ENCODE assay signal across 1 cellular context in genomic region chr22:18001040-18001893, GRCh38.
TF ChIP-seq lines count a peak whose summit lies in the region.

No MANE protein-coding gene starts in this region.

TF ChIP-seq in K562, 482 proteins besides CTCF, POLR2A, EP300 and RAD21 (continued from another document and continues in another):
- TF ChIP-seq ELK3 (CRISPR knock-in tag; IDR thresholded peaks at IDR 0.05) (no peak), HOXB6 (CRISPR knock-in tag; IDR thresholded peaks at IDR 0.05; ENCODE audit: borderline replicate concordance) (no peak), ETV1 (tag; conservative IDR thresholded peaks at IDR 0.05; ENCODE audit: low read depth) (no peak), E2F3 (CRISPR knock-in tag; IDR thresholded peaks at IDR 0.05) (peak; percentile 45; the same call in 1 of the 2 replicates), GATAD2B (IDR thresholded peaks at IDR 0.05; ENCODE audit: borderline replicate concordance) (no peak; the same call in 1 of the 2 replicates), CTCFL (IDR thresholded peaks at IDR 0.05; ENCODE audit: borderline replicate concordance, insufficient read depth, low read depth, low read length, poor library complexity, severe bottlenecking) (peak; percentile 82), ZNF77 (CRISPR knock-in tag; IDR thresholded peaks at IDR 0.05) (no peak), LARP7 (IDR thresholded peaks at IDR 0.05) (no peak), XRCC4 (IDR thresholded peaks at IDR 0.05; ENCODE audit: extremely low read depth, insufficient read depth, insufficient read length) (no peak), CEBPB (tag; IDR thresholded peaks at IDR 0.05) (no peak), ZBTB12 (CRISPR knock-in tag; IDR thresholded peaks at IDR 0.05) (no peak), HDGF (IDR thresholded peaks at IDR 0.05) (no peak), ZNF75A (CRISPR knock-in tag; IDR thresholded peaks at IDR 0.05) (no peak), ARNT (IDR thresholded peaks at IDR 0.05) (no peak), ZBTB1 (CRISPR knock-in tag; IDR thresholded peaks at IDR 0.05; ENCODE audit: borderline replicate concordance, low read depth) (0 out of 2 replicates have a peak, but pooled peaks have one; percentile 34), TRIM24 (IDR thresholded peaks at IDR 0.05) (peak in 1 of 2 experiments; percentile 45; a peak in 1 of 4 replicates), RBM14 (IDR thresholded peaks at IDR 0.05; ENCODE audit: borderline replicate concordance, insufficient read depth, low read depth, low read length) (no peak), ZNF133 (CRISPR knock-in tag; IDR thresholded peaks at IDR 0.05) (no peak), ATF4 (CRISPR knock-in tag; IDR thresholded peaks at IDR 0.05) (peak; percentile 48; the same call in 1 of the 2 replicates), SRF (CRISPR knock-in tag; IDR thresholded peaks at IDR 0.05) (no peak), BMI1 (IDR thresholded peaks at IDR 0.05; ENCODE audit: low read length) (no peak), NFE2 (IDR thresholded peaks at IDR 0.05; ENCODE audit: low read depth) (no peak), MXD1 (CRISPR knock-in tag; IDR thresholded peaks at IDR 0.05; ENCODE audit: borderline replicate concordance, poor library complexity, severe bottlenecking) (no peak), KLF1 (tag; IDR thresholded peaks at IDR 0.05) (peak; percentile 97), BRD4 (IDR thresholded peaks at IDR 0.05) (no peak), FOSL1 (tag; conservative IDR thresholded peaks at IDR 0.05) (no peak), ILF3 (IDR thresholded peaks at IDR 0.05; ENCODE audit: borderline replicate concordance) (no peak; the same call in 1 of the 2 replicates), ZNF561 (CRISPR knock-in tag; conservative IDR thresholded peaks at IDR 0.05) (no peak), RBM39 (optimal IDR thresholded peaks at IDR 0.05; ENCODE audit: low read depth, low read length) (no peak), MCM5 (IDR thresholded peaks at IDR 0.05; ENCODE audit: low read depth) (no peak), ZNF740 (CRISPR knock-in tag; IDR thresholded peaks at IDR 0.05) (no peak), ZNF740 (tag; IDR thresholded peaks at IDR 0.05) (no peak), ADNP (tag; IDR thresholded peaks at IDR 0.05) (no peak), RBM15 (IDR thresholded peaks at IDR 0.05; ENCODE audit: insufficient read depth, low read length) (no peak), PYGO2 (tag; IDR thresholded peaks at IDR 0.05) (no peak), MAX (CRISPR knock-in tag; IDR thresholded peaks at IDR 0.05) (peak; percentile 82), ZNF695 (CRISPR knock-in tag; IDR thresholded peaks at IDR 0.05) (no peak), ETV6 (IDR thresholded peaks at IDR 0.05; ENCODE audit: borderline replicate concordance in 1 of 2, low read depth in 2 of 2, low read length in 1 of 2) (no peak), ETV6 (CRISPR knock-in tag; IDR thresholded peaks at IDR 0.05; ENCODE audit: borderline replicate concordance) (no peak), MED1 (CRISPR knock-in tag; IDR thresholded peaks at IDR 0.05; ENCODE audit: borderline replicate concordance) (no peak), HMG20B (CRISPR knock-in tag; IDR thresholded peaks at IDR 0.05) (no peak), MTA3 (IDR thresholded peaks at IDR 0.05; ENCODE audit: borderline replicate concordance) (peak; percentile 80), ARID3A (IDR thresholded peaks at IDR 0.05; ENCODE audit: borderline replicate concordance, low read depth, low read length) (no peak), HLTF (IDR thresholded peaks at IDR 0.05) (no peak), HDAC8 (tag; IDR thresholded peaks at IDR 0.05) (no peak), RBM25 (IDR thresholded peaks at IDR 0.05; ENCODE audit: low read depth, low read length, severe bottlenecking) (peak; percentile 85), CREB3L1 (IDR thresholded peaks at IDR 0.05; ENCODE audit: borderline replicate concordance, low read depth) (peak; percentile 46; the same call in 1 of the 2 replicates), BCLAF1 (IDR thresholded peaks at IDR 0.05; ENCODE audit: borderline replicate concordance in 1 of 2, control insufficient read depth in 1 of 2, low read depth in 2 of 2, low read length in 1 of 2) (peak in 1 of 2 experiments; percentile 96; a peak in 2 of 4 replicates), STAT5B (CRISPR knock-in tag; IDR thresholded peaks at IDR 0.05) (no peak), NR1H2 (CRISPR knock-in tag; IDR thresholded peaks at IDR 0.05) (no peak), POLR3G (IDR thresholded peaks at IDR 0.05; ENCODE audit: extremely low read depth, insufficient read length, insufficient replicate concordance) (no peak), HES1 (IDR thresholded peaks at IDR 0.05; ENCODE audit: low read depth) (no peak), KDM5B (IDR thresholded peaks at IDR 0.05; ENCODE audit: insufficient replicate concordance, low read depth, low read length) (peak; percentile 96), SREBF1 (IDR thresholded peaks at IDR 0.05; ENCODE audit: borderline replicate concordance, low read depth, low read length) (peak; percentile 67; the same call in 1 of the 2 replicates)
